Comparison of ENCODE assay signal across 7 cellular contexts in genomic region chr22:39040155-39040537, GRCh38. TPM values are rescaled to one million over a fixed set of nuclear protein-coding genes. Genes with fewer than 3 reads are reported as not detected.
DNase-seq lines count a peak whose midpoint lies in the region; ATAC-seq and TF ChIP-seq lines count a peak whose summit lies in the region.
"Not testable (repeated sequence)": the region's sequence is repeated elsewhere in the genome, so short reads cannot be mapped to it uniquely, and the experiment has no call there.
"Had no signal": no experiment of that assay in that cellular context is flagged by ENCODE, and none has a peak within 500 bp of the region (broad histone marks: within the 10 kb centered on the region; RNA-seq: fewer than 3 reads in every experiment).

No MANE protein-coding gene starts in this region.

- H3K36me3 Mint-ChIP-seq in activated naive CD8-positive, alpha-beta T cell treated with anti-CD3 and anti-CD28 coated beads, Interleukin-2, amount 50 U/mL, for 24 hours (ENCODE audit: low read depth); neural crest cell (ENCODE audit: low read depth): not testable (repeated sequence)

- H3K9me3 ChIP-seq in Panc1 (ENCODE audit: control insufficient read depth, insufficient read depth, low read depth, low read length); tibial artery: not testable (repeated sequence)

- intact Hi-C loops in Panc1 (cut with micrococcal nuclease; ENCODE audit: unreplicated experiment); Right ventricle myocardium inferior (cut with DNase I); tibial artery (cut with DNase I; ENCODE audit: low total_unique reads): not testable (repeated sequence)

- not testable (repeated sequence) for TF ChIP-seq CTCF in GM12865 (IDR thresholded peaks at IDR 0.05; ENCODE audit: insufficient read depth, low read depth, low read length, missing control alignments); Panc1 (IDR thresholded peaks at IDR 0.05); neural crest cell (conservative IDR thresholded peaks at IDR 0.05); tibial artery (IDR thresholded peaks at IDR 0.05)

- H3K4me1 Mint-ChIP-seq in activated naive CD8-positive, alpha-beta T cell treated with anti-CD3 and anti-CD28 coated beads, Interleukin-2, amount 50 U/mL, for 24 hours = peaks cover 50% of the 10 kb centered on the region
- H3K4me1 Mint-ChIP-seq in neural crest cell = peaks cover 37% of the 10 kb centered on the region

- peak; percentile 47 for ATAC-seq in Panc1
- not testable (repeated sequence) for ATAC-seq in activated naive CD8-positive, alpha-beta T cell treated with anti-CD3 and anti-CD28 coated beads, Interleukin-2, amount 50 U/mL, for 24 hours
- peak; percentile 19 for ATAC-seq in Right ventricle myocardium inferior

- H3K4me3 ChIP-seq in GM12865 (ENCODE audit: low read depth, low read length) = peak overlapping the region; percentile 99
- H3K4me3 ChIP-seq in Panc1 (ENCODE audit: low read depth in 2 of 2, low read length in 2 of 2) = peak overlapping the region; percentile 41 to 63
- H3K4me3 ChIP-seq in tibial artery = peak overlapping the region; percentile 54 to 59

- not testable (repeated sequence) for BruUV-seq in Panc1 (replicated peaks; lab: Mats Ljungman, UMichigan)

- in situ Hi-C loops in Panc1 (cut with HindIII; ENCODE audit: low pct_unique_long_range_greater_than_20kb, low sequenced_read_pairs) = not testable (repeated sequence)

- DNase-seq in GM12865 (ENCODE audit: low read depth); Panc1 (ENCODE audit: low read depth, low spot score); activated naive CD8-positive, alpha-beta T cell treated with anti-CD3 and anti-CD28 coated beads, Interleukin-2, amount 50 U/mL, for 24 hours; Right ventricle myocardium inferior (ENCODE audit: missing footprints); neural crest cell (ENCODE audit: low read depth, low spot score); tibial artery: not testable (repeated sequence)

- H3K4me1 ChIP-seq in Panc1 (ENCODE audit: control insufficient read depth, insufficient read depth, low read length) = not testable (repeated sequence)
- peaks cover 0 to 11% (median 0%) of the 10 kb centered on the region in 4 donors for H3K4me1 ChIP-seq in tibial artery

- CTCF ChIA-PET in Panc1 (lab: Charles Lee) = not testable (repeated sequence)

- H3K36me3 ChIP-seq in Panc1 (ENCODE audit: control insufficient read depth, insufficient read depth, low read length) = not testable (repeated sequence)
- H3K36me3 ChIP-seq in tibial artery = peaks cover 0 to 11% (median 0%) of the 10 kb centered on the region in 3 donors

- H3K27ac Mint-ChIP-seq in activated naive CD8-positive, alpha-beta T cell treated with anti-CD3 and anti-CD28 coated beads, Interleukin-2, amount 50 U/mL, for 24 hours = peak overlapping the region; percentile 77
- not testable (repeated sequence) for H3K27ac Mint-ChIP-seq in neural crest cell (ENCODE audit: unreplicated experiment)

- POLR2A ChIA-PET in Panc1 (lab: Charles Lee) = not testable (repeated sequence)

- H3K4me3 Mint-ChIP-seq in activated naive CD8-positive, alpha-beta T cell treated with anti-CD3 and anti-CD28 coated beads, Interleukin-2, amount 50 U/mL, for 24 hours = peak overlapping the region; percentile 79
- H3K4me3 Mint-ChIP-seq in neural crest cell = peak overlapping the region; percentile 74

- not testable (repeated sequence) for H3K27ac ChIP-seq in Panc1 (ENCODE audit: low read length)
- peak overlapping the region; percentile 66 to 80 for H3K27ac ChIP-seq in tibial artery

- H3K9me3 Mint-ChIP-seq in activated naive CD8-positive, alpha-beta T cell treated with anti-CD3 and anti-CD28 coated beads, Interleukin-2, amount 50 U/mL, for 24 hours; neural crest cell: not testable (repeated sequence)

- H3K27me3 ChIP-seq in Panc1 (ENCODE audit: control insufficient read depth, insufficient read depth, low read length); tibial artery: not testable (repeated sequence)

- H3K27me3 Mint-ChIP-seq in activated naive CD8-positive, alpha-beta T cell treated with anti-CD3 and anti-CD28 coated beads, Interleukin-2, amount 50 U/mL, for 24 hours; neural crest cell (ENCODE audit: low read depth): not testable (repeated sequence)

RNA-seq across cellular contexts. Expression of gene APOBEC3F, which starts 0.5 kb away (rescaled TPM):
- total RNA-seq in Panc1 (2021; ENCODE audit: unreplicated experiment) (7.7 TPM), Right ventricle myocardium inferior (6.7 TPM), neural crest cell (5.9 and 6.7 TPM in 2 replicates)
- polyA plus RNA-seq in Panc1 (2012; ENCODE audit: insufficient read length) = 5.1 TPM

RNA-seq across cellular contexts. Expression of gene APOBEC3D, which starts 19.2 kb away (rescaled TPM):
- total RNA-seq in Panc1 (2021; ENCODE audit: unreplicated experiment) = 3.3 TPM
- polyA plus RNA-seq in Panc1 (2012; ENCODE audit: insufficient read length) = 0.27 TPM
- 0.95 TPM for total RNA-seq in Right ventricle myocardium inferior
- 1.1 and 1.4 TPM in 2 replicates for total RNA-seq in neural crest cell

RNA-seq across cellular contexts. Expression of gene APOBEC3C, which starts 26.1 kb away (rescaled TPM):
- 12.7 TPM for total RNA-seq in Panc1 (2021; ENCODE audit: unreplicated experiment)
- 12.1 TPM for polyA plus RNA-seq in Panc1 (2012; ENCODE audit: insufficient read length)
- 27.9 TPM for total RNA-seq in Right ventricle myocardium inferior
- 8.1 and 9.5 TPM in 2 replicates for total RNA-seq in neural crest cell

RNA-seq across cellular contexts. Expression of gene APOBEC3G, which starts 36.9 kb away (rescaled TPM):
- total RNA-seq in Panc1 (2021; ENCODE audit: unreplicated experiment) = 4.8 TPM
- polyA plus RNA-seq in Panc1 (2012; ENCODE audit: insufficient read length) = 4.8 TPM
- total RNA-seq in Right ventricle myocardium inferior = 3.3 TPM
- total RNA-seq in neural crest cell = 1.3 and 2.1 TPM in 2 replicates

RNA-seq across cellular contexts. Expression of gene APOBEC3H, which starts 56.9 kb away (rescaled TPM):
- total RNA-seq in Panc1 (2021; ENCODE audit: unreplicated experiment) (not detected), Right ventricle myocardium inferior (0.32 TPM), neural crest cell (not detected in 2 replicates)
- not detected for polyA plus RNA-seq in Panc1 (2012; ENCODE audit: insufficient read length)
- total RNA-seq: Daoy had no signal
